16 cellular contexts compared by ENCODE assay signal in genomic region chr11:132640952-132641351, GRCh38.
DNase-seq lines count a peak whose midpoint lies in the region; ATAC-seq lines count a peak whose summit lies in the region.
"Had no signal": no experiment of that assay in that cellular context is flagged by ENCODE, and none has a peak within 500 bp of the region (broad histone marks: within the 10 kb centered on the region; RNA-seq: fewer than 3 reads in every experiment).

No MANE protein-coding gene starts in this region.

- peaks cover 4% of the 10 kb centered on the region for H3K27me3 Mint-ChIP-seq in activated naive CD8-positive, alpha-beta T cell treated with anti-CD3 and anti-CD28 coated beads, Interleukin-2, amount 10 ng/mL, durations not matched to agents 7 days and 5 days
- H3K27me3 Mint-ChIP-seq in activated naive CD8-positive, alpha-beta T cell treated with anti-CD3 and anti-CD28 coated beads for 36 hours = no peaks in the 10 kb centered on the region
- peaks cover 7% of the 10 kb centered on the region for H3K27me3 Mint-ChIP-seq in T-helper 17 cell
- H3K27me3 Mint-ChIP-seq in effector memory CD8-positive, alpha-beta T cell = no peaks in the 10 kb centered on the region

- DNase-seq in activated naive CD8-positive, alpha-beta T cell treated with anti-CD3 and anti-CD28 coated beads, Interleukin-2, amount 10 ng/mL, durations not matched to agents 7 days and 5 days = no peak
- no peak for DNase-seq in activated naive CD8-positive, alpha-beta T cell treated with anti-CD3 and anti-CD28 coated beads for 36 hours
- DNase-seq in T-helper 17 cell (no peak), NCI-H1092 (lab: John Stamatoyannopoulos, UW) (no peak), NCI-H1105 treated with DMSO at 0.1 percent for 48 hours (lab: John Stamatoyannopoulos, UW) (no peak)
- no peak for DNase-seq in effector memory CD8-positive, alpha-beta T cell
- DNase-seq: DMS79 treated with DMSO at 0.1 percent for 48 hours, MV-4-11, NCI-H2029, NCI-H226, NCI-H524 treated with DMSO at 0.1 percent for 48 hours, NCI-H82, Peyer's patch had no signal

- peaks cover 4% of the 10 kb centered on the region for H3K4me1 Mint-ChIP-seq in activated naive CD8-positive, alpha-beta T cell treated with anti-CD3 and anti-CD28 coated beads, Interleukin-2, amount 10 ng/mL, durations not matched to agents 7 days and 5 days
- H3K4me1 Mint-ChIP-seq in activated naive CD8-positive, alpha-beta T cell treated with anti-CD3 and anti-CD28 coated beads for 36 hours = peaks cover 8% of the 10 kb centered on the region
- H3K4me1 Mint-ChIP-seq in T-helper 17 cell = peaks cover 8% of the 10 kb centered on the region
- peaks cover 0 to 7% of the 10 kb centered on the region in 2 donors for H3K4me1 Mint-ChIP-seq in effector memory CD8-positive, alpha-beta T cell (ENCODE audit: low read depth in 2 of 2)

- peak; percentile 52 for ATAC-seq in activated naive CD8-positive, alpha-beta T cell treated with anti-CD3 and anti-CD28 coated beads, Interleukin-2, amount 10 ng/mL, durations not matched to agents 7 days and 5 days (ENCODE audit: low read depth)
- ATAC-seq in T-helper 17 cell (peak; percentile 74), GM18861 (IDR thresholded peaks at IDR 0.05; ENCODE audit: unreplicated experiment) (no peak)
- peak; percentile 29 for ATAC-seq in effector memory CD8-positive, alpha-beta T cell (replicated peaks)
- ATAC-seq: GM12878, SK-N-SH treated with all-trans-retinoic acid at 6 μM for 48 hours had no signal

- POLR2A ChIA-PET in activated naive CD8-positive, alpha-beta T cell treated with anti-CD3 and anti-CD28 coated beads, Interleukin-2, amount 10 ng/mL, durations not matched to agents 7 days and 5 days (lab: Charles Lee) = interaction anchor here (0.5 kb wide), 1 partner anchor 53 kb away, joined by 3 read pairs; no protein-coding TSS in a partner anchor

- H3K9me3 Mint-ChIP-seq in activated naive CD8-positive, alpha-beta T cell treated with anti-CD3 and anti-CD28 coated beads, Interleukin-2, amount 10 ng/mL, durations not matched to agents 7 days and 5 days = no peaks in the 10 kb centered on the region
- H3K9me3 Mint-ChIP-seq in activated naive CD8-positive, alpha-beta T cell treated with anti-CD3 and anti-CD28 coated beads for 36 hours = no peaks in the 10 kb centered on the region
- H3K9me3 Mint-ChIP-seq in effector memory CD8-positive, alpha-beta T cell = peaks cover 0 to 8% of the 10 kb centered on the region in 2 donors

- no peaks in the 10 kb centered on the region for H3K9me3 ChIP-seq in T-helper 17 cell (ENCODE audit: control insufficient read depth, low read length, poor library complexity, severe bottlenecking)
- H3K9me3 ChIP-seq: Peyer's patch had no signal

- no peak overlapping the region for H3K4me3 Mint-ChIP-seq in activated naive CD8-positive, alpha-beta T cell treated with anti-CD3 and anti-CD28 coated beads, Interleukin-2, amount 10 ng/mL, durations not matched to agents 7 days and 5 days
- H3K4me3 Mint-ChIP-seq in activated naive CD8-positive, alpha-beta T cell treated with anti-CD3 and anti-CD28 coated beads for 36 hours = no peak overlapping the region
- no peak overlapping the region for H3K4me3 Mint-ChIP-seq in T-helper 17 cell
- no peak overlapping the region for H3K4me3 Mint-ChIP-seq in effector memory CD8-positive, alpha-beta T cell

- no peak overlapping the region for H3K27ac Mint-ChIP-seq in activated naive CD8-positive, alpha-beta T cell treated with anti-CD3 and anti-CD28 coated beads, Interleukin-2, amount 10 ng/mL, durations not matched to agents 7 days and 5 days
- no peak overlapping the region for H3K27ac Mint-ChIP-seq in activated naive CD8-positive, alpha-beta T cell treated with anti-CD3 and anti-CD28 coated beads for 36 hours
- H3K27ac Mint-ChIP-seq in T-helper 17 cell = peak overlapping the region; percentile 14
- H3K27ac Mint-ChIP-seq in effector memory CD8-positive, alpha-beta T cell = no peak overlapping the region

- H3K36me3 Mint-ChIP-seq in activated naive CD8-positive, alpha-beta T cell treated with anti-CD3 and anti-CD28 coated beads, Interleukin-2, amount 10 ng/mL, durations not matched to agents 7 days and 5 days = no peaks in the 10 kb centered on the region
- H3K36me3 Mint-ChIP-seq in activated naive CD8-positive, alpha-beta T cell treated with anti-CD3 and anti-CD28 coated beads for 36 hours = no peaks in the 10 kb centered on the region
- H3K36me3 Mint-ChIP-seq in T-helper 17 cell (ENCODE audit: low read depth) = no peaks in the 10 kb centered on the region
- no peaks in the 10 kb centered on the region for H3K36me3 Mint-ChIP-seq in effector memory CD8-positive, alpha-beta T cell (ENCODE audit: insufficient read depth)
